Comparison of ENCODE assay signal across 17 cellular contexts in the genomic region with DNA sequence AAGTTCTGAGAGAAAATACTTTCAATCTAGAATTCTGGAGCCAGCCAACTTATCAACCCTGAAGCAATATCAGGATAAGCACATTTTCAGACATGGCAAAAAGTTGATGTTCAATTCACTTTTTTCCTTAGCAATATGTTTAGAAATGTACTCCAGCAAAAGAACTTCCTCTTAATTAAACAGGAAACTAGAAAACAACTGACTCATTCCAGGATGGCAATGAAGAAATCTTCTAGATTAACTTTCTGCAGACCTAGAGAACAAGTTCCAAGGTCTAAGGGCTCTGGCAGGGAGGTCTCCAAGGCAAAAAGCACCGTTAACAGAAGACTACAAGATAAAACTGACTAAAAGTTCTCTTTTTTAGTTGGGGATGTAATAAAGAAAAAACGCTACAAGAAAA.
"Had no signal": no experiment of that assay in that cellular context is flagged by ENCODE, and none has a peak within 500 bp of the region (broad histone marks: within the 10 kb centered on the region; RNA-seq: fewer than 3 reads in every experiment).

No MANE protein-coding gene starts in this region.

- H3K27me3 ChIP-seq: colonic mucosa, gastroesophageal sphincter, pancreas, upper lobe of left lung had no signal

- H3K4me1 ChIP-seq: colonic mucosa, gastroesophageal sphincter, pancreas, upper lobe of left lung had no signal

- H3K9me3 ChIP-seq: colonic mucosa, gastroesophageal sphincter, pancreas, upper lobe of left lung had no signal

- H3K27ac ChIP-seq: colonic mucosa, gastroesophageal sphincter, pancreas, upper lobe of left lung, WERI-Rb-1 had no signal

- DNase-seq: activated CD4-positive, alpha-beta T cell treated with anti-CD3 and anti-CD28 coated beads for 4 hours; activated CD8-positive, alpha-beta memory T cell treated with anti-CD3 and anti-CD28 coated beads, Interleukin-2, amount 50 U/mL, for 4 hours; activated CD8-positive, alpha-beta T cell treated with anti-CD3 and anti-CD28 coated beads for 36 hours; activated naive CD8-positive, alpha-beta T cell treated with anti-CD3 and anti-CD28 coated beads, Interleukin-2, amount 50 U/mL, for 24 hours; activated T-cell treated with anti-CD3 and anti-CD28 coated beads, Interleukin-2, amount 50 U/mL, for 72 hours; caudate nucleus; colonic mucosa; effector CD4-positive, alpha-beta T cell; kidney; left ventricle myocardium superior; pancreas; stimulated activated CD4-positive, alpha-beta T cell treated with anti-CD3 and anti-CD28 coated beads, Interleukin-4, amount 100 ng/mL, for 1 hour; stimulated activated CD8-positive, alpha-beta memory T cell treated with anti-CD3 and anti-CD28 coated beads, Interleukin-4, amount 100 ng/mL, for 48 hours; stimulated activated naive CD8-positive, alpha-beta T cell treated with anti-CD3 and anti-CD28 coated beads, Interleukin-15, Interleukin-2, amounts not matched to agents 100 U/mL and 50 U/mL, for 24 hours; upper lobe of left lung; WERI-Rb-1 had no signal

- H3K36me3 ChIP-seq: colonic mucosa, gastroesophageal sphincter, pancreas, upper lobe of left lung, WERI-Rb-1 had no signal

- ATAC-seq: activated CD8-positive, alpha-beta T cell treated with anti-CD3 and anti-CD28 coated beads for 36 hours; activated naive CD8-positive, alpha-beta T cell treated with anti-CD3 and anti-CD28 coated beads, Interleukin-2, amount 50 U/mL, for 24 hours; activated T-cell treated with anti-CD3 and anti-CD28 coated beads, Interleukin-2, amount 50 U/mL, for 72 hours; gastroesophageal sphincter; left ventricle myocardium superior; pancreas; stimulated activated naive CD8-positive, alpha-beta T cell treated with anti-CD3 and anti-CD28 coated beads, Interleukin-15, Interleukin-2, amounts not matched to agents 100 U/mL and 50 U/mL, for 24 hours had no signal

- FAIRE-seq: kidney, pancreas had no signal

- H3K4me3 ChIP-seq: colonic mucosa, gastroesophageal sphincter, pancreas, upper lobe of left lung had no signal
